In the genomic region with DNA sequence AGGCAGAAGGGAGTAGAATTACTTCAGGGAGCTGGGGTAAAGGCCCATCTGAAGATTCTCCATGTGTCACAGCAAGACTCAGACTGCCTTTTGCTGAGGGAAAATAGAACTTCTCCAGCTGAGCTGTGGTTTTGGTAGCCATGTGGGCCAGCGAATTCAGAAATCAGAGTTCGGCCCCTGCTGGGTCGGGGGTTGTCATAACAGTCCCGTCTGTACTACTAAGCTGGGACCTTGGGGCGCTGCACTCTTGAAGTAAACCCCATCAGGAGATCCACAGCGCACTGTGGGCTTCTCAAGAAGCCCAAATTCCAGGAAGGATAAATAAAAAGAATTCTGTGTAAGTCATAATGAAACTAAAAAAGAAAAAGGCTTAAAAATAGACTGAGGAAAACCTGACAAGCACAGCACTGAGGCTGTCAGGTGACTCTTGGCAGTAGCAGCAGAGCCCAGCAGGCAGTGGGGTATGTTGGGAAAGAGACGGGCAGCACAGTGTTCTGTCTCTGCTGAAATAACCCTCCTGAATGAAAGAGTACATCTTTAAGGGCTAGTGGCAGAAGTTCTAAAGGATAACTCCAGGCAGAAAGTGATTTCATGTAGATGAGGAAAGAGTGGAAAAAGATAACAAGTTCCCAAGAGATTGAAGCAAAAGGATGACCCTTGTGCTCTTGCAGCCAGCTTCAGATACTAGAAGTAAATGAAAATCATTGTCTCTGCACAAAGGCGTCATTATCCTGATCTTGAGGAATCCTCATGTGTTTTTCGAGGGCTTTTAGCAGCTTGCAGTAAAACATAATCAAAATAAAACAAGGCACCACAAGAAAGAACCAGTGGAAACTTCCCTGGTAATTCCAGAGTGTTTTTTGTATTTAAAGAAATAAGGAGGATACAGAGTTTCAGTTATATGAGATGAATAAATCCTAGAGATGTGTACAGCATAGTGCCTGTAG, we compare ENCODE assay signal across 9 cellular contexts.
DNase-seq lines count a peak whose midpoint lies in the region; ATAC-seq and TF ChIP-seq lines count a peak whose summit lies in the region.
"Had no signal": no experiment of that assay in that cellular context is flagged by ENCODE, and none has a peak within 500 bp of the region (broad histone marks: within the 10 kb centered on the region; RNA-seq: fewer than 3 reads in every experiment).

No MANE protein-coding gene starts in this region.

- H3K27me3 Mint-ChIP-seq in CD4-positive, CD25-positive, alpha-beta regulatory T cell = no peaks in the 10 kb centered on the region
- no peaks in the 10 kb centered on the region for H3K27me3 Mint-ChIP-seq in T-helper 2 cell treated with Interferon-gamma antibody and Interleukin-4, amounts not matched to agents 5 μg/mL and 100 μg/mL, for 36 hours (ENCODE audit: low read depth)
- no peaks in the 10 kb centered on the region for H3K27me3 Mint-ChIP-seq in dendritic cell treated with granulocyte-macrophage colony-stimulating factor and Interleukin-4, amounts not matched to agents 40 ng/mL and 50 ng/mL, for 4 days
- no peaks in the 10 kb centered on the region for H3K27me3 Mint-ChIP-seq in progenitor cell of endocrine pancreas

- peaks cover 34 to 70% (median 57%) of the 10 kb centered on the region in 4 donors for H3K4me1 Mint-ChIP-seq in CD4-positive, CD25-positive, alpha-beta regulatory T cell
- H3K4me1 Mint-ChIP-seq in T-helper 2 cell treated with Interferon-gamma antibody and Interleukin-4, amounts not matched to agents 5 μg/mL and 100 μg/mL, for 36 hours (ENCODE audit: low read depth) = peaks cover 66% of the 10 kb centered on the region
- peaks cover 79% of the 10 kb centered on the region for H3K4me1 Mint-ChIP-seq in dendritic cell treated with granulocyte-macrophage colony-stimulating factor and Interleukin-4, amounts not matched to agents 40 ng/mL and 50 ng/mL, for 4 days (ENCODE audit: low read depth)
- peaks cover 4% of the 10 kb centered on the region for H3K4me1 Mint-ChIP-seq in progenitor cell of endocrine pancreas (ENCODE audit: low read depth)

- H3K4me1 ChIP-seq in CD4-positive, CD25-positive, alpha-beta regulatory T cell (ENCODE audit: control insufficient read depth, insufficient read depth, low read length, poor library complexity, severe bottlenecking) = peaks cover 52% of the 10 kb centered on the region

- peak overlapping the region; percentile 29 to 71 (median 46) for H3K4me3 Mint-ChIP-seq in CD4-positive, CD25-positive, alpha-beta regulatory T cell
- H3K4me3 Mint-ChIP-seq in T-helper 2 cell treated with Interferon-gamma antibody and Interleukin-4, amounts not matched to agents 5 μg/mL and 100 μg/mL, for 36 hours = peak overlapping the region; percentile 62
- H3K4me3 Mint-ChIP-seq in dendritic cell treated with granulocyte-macrophage colony-stimulating factor and Interleukin-4, amounts not matched to agents 40 ng/mL and 50 ng/mL, for 4 days = peak overlapping the region; percentile 54
- H3K4me3 Mint-ChIP-seq in progenitor cell of endocrine pancreas (ENCODE audit: low read depth) = no peak overlapping the region

- peaks cover 33% of the 10 kb centered on the region for H3K36me3 Mint-ChIP-seq in CD4-positive, CD25-positive, alpha-beta regulatory T cell
- peaks cover 52% of the 10 kb centered on the region for H3K36me3 Mint-ChIP-seq in T-helper 2 cell treated with Interferon-gamma antibody and Interleukin-4, amounts not matched to agents 5 μg/mL and 100 μg/mL, for 36 hours (ENCODE audit: low read depth)
- peaks cover 100% of the 10 kb centered on the region for H3K36me3 Mint-ChIP-seq in dendritic cell treated with granulocyte-macrophage colony-stimulating factor and Interleukin-4, amounts not matched to agents 40 ng/mL and 50 ng/mL, for 4 days (ENCODE audit: low read depth)
- H3K36me3 Mint-ChIP-seq in progenitor cell of endocrine pancreas (ENCODE audit: insufficient read depth) = peaks cover 20% of the 10 kb centered on the region

- H3K36me3 ChIP-seq in CD4-positive, CD25-positive, alpha-beta regulatory T cell (ENCODE audit: control insufficient read depth, insufficient read depth, low read length) = peaks cover 42% of the 10 kb centered on the region

- H3K27ac Mint-ChIP-seq in CD4-positive, CD25-positive, alpha-beta regulatory T cell = peak overlapping the region; percentile 73 to 95 (median 87)
- peak overlapping the region; percentile 77 for H3K27ac Mint-ChIP-seq in T-helper 2 cell treated with Interferon-gamma antibody and Interleukin-4, amounts not matched to agents 5 μg/mL and 100 μg/mL, for 36 hours
- H3K27ac Mint-ChIP-seq in dendritic cell treated with granulocyte-macrophage colony-stimulating factor and Interleukin-4, amounts not matched to agents 40 ng/mL and 50 ng/mL, for 4 days = peak overlapping the region; percentile 75
- peak overlapping the region; percentile 64 for H3K27ac Mint-ChIP-seq in progenitor cell of endocrine pancreas

- intact Hi-C loops in dendritic cell treated with granulocyte-macrophage colony-stimulating factor and Interleukin-4, amounts not matched to agents 40 ng/mL and 50 ng/mL, for 4 days (cut with micrococcal nuclease) = no loop called here

- peak overlapping the region; percentile 11 for H3K4me3 ChIP-seq in CD4-positive, CD25-positive, alpha-beta regulatory T cell (ENCODE audit: low read depth, low read length)
- H3K4me3 ChIP-seq: vagina had no signal

- peak in 1 of 3 donors; percentile 69 for DNase-seq in CD4-positive, CD25-positive, alpha-beta regulatory T cell
- peak; percentile 68 for DNase-seq in T-helper 2 cell treated with Interferon-gamma antibody and Interleukin-4, amounts not matched to agents 5 μg/mL and 100 μg/mL, for 36 hours (ENCODE audit: low spot score)
- DNase-seq in progenitor cell of endocrine pancreas (ENCODE audit: low spot score, unreplicated experiment) (no peak), COLO668 (lab: John Stamatoyannopoulos, UW; ENCODE audit: unreplicated experiment) (no peak), NCI-H510A treated with DMSO at 0.1 percent for 48 hours (lab: John Stamatoyannopoulos, UW) (no peak)

- H3K9me3 ChIP-seq in CD4-positive, CD25-positive, alpha-beta regulatory T cell (ENCODE audit: control insufficient read depth in 2 of 2, low read length in 2 of 2) = no peaks in the 10 kb centered on the region
- H3K9me3 ChIP-seq: vagina had no signal

- no peak for TF ChIP-seq CTCF in progenitor cell of endocrine pancreas (IDR thresholded peaks at IDR 0.05; ENCODE audit: unreplicated experiment)

- peak overlapping the region; percentile 60 for H3K27ac ChIP-seq in CD4-positive, CD25-positive, alpha-beta regulatory T cell (ENCODE audit: insufficient read depth, low read length, poor library complexity, severe bottlenecking)
- H3K27ac ChIP-seq: vagina had no signal

- no peaks in the 10 kb centered on the region for H3K27me3 ChIP-seq in CD4-positive, CD25-positive, alpha-beta regulatory T cell (ENCODE audit: control insufficient read depth, insufficient read depth, low read length)
- H3K27me3 ChIP-seq: vagina had no signal

- no peaks in the 10 kb centered on the region for H3K9me3 Mint-ChIP-seq in CD4-positive, CD25-positive, alpha-beta regulatory T cell
- no peaks in the 10 kb centered on the region for H3K9me3 Mint-ChIP-seq in T-helper 2 cell treated with Interferon-gamma antibody and Interleukin-4, amounts not matched to agents 5 μg/mL and 100 μg/mL, for 36 hours
- H3K9me3 Mint-ChIP-seq in dendritic cell treated with granulocyte-macrophage colony-stimulating factor and Interleukin-4, amounts not matched to agents 40 ng/mL and 50 ng/mL, for 4 days = no peaks in the 10 kb centered on the region
- no peaks in the 10 kb centered on the region for H3K9me3 Mint-ChIP-seq in progenitor cell of endocrine pancreas (ENCODE audit: low read depth)

- no peak for ATAC-seq in CD4-positive, CD25-positive, alpha-beta regulatory T cell (ENCODE audit: low read depth in 2 of 2)
- ATAC-seq in HG02571 (IDR thresholded peaks at IDR 0.05; ENCODE audit: unreplicated experiment) (no peak), GM21515 (IDR thresholded peaks at IDR 0.05; ENCODE audit: unreplicated experiment) (no peak)
